ENCODE assay signal across 12 cellular contexts in the genomic region with DNA sequence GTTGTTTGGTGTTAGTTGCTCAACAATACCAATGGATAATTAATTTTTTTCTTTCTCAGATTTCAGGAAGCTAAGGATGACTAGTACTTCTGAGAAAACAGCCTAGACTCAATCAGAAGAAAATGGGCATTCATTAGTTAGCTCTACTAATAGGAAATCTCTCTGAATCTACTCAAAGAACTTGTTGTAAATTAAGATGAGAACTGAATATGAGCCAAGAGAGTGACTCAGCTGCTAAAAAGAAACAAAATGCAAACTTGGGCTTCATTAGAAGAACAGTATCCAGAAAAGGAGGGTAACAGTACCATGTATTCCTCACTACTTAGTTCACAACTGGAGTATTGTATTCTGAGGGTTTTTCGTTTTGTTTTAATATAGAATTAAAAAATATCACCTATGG. TPM values are rescaled to one million over a fixed set of nuclear protein-coding genes. Genes with fewer than 3 reads are reported as not detected.
DNase-seq lines count a peak whose midpoint lies in the region; ATAC-seq, FAIRE-seq and TF ChIP-seq lines count a peak whose summit lies in the region.
"Had no signal": no experiment of that assay in that cellular context is flagged by ENCODE, and none has a peak within 500 bp of the region (broad histone marks: within the 10 kb centered on the region; RNA-seq: fewer than 3 reads in every experiment).

No MANE protein-coding gene starts in this region.

- H3K9me3 ChIP-seq in heart right ventricle (no peaks in the 10 kb centered on the region), suprapubic skin (no peaks in the 10 kb centered on the region), small intestine (ENCODE audit: control insufficient read depth, low read depth) (no peaks in the 10 kb centered on the region)
- H3K9me3 ChIP-seq: spleen had no signal

- no peak for TF ChIP-seq CTCF in heart right ventricle (IDR thresholded peaks at IDR 0.05)
- TF ChIP-seq CTCF in astrocyte of the cerebellum (IDR thresholded peaks at IDR 0.05; ENCODE audit: low read depth, low read length, missing control alignments), result no peak
- TF ChIP-seq CTCF in suprapubic skin (IDR thresholded peaks at IDR 0.05), result no peak

- H3K4me1 ChIP-seq in heart right ventricle, result peaks cover 0 to 97% (median 67%) of the 10 kb centered on the region in 9 donors
- H3K4me1 ChIP-seq in suprapubic skin, result peaks cover 54% of the 10 kb centered on the region
- H3K4me1 ChIP-seq in small intestine (ENCODE audit: control insufficient read depth in 2 of 2, insufficient read depth in 1 of 2, low read depth in 1 of 2, low read length in 1 of 2), result peaks cover 3 to 6% of the 10 kb centered on the region in 2 donors

- in situ Hi-C loops in astrocyte of the cerebellum (cut with HindIII; ENCODE audit: low sequenced_read_pairs), result no loop called here

- H3K27ac ChIP-seq in heart right ventricle (peak overlapping the region in 7 of 10 donors; percentile 3 to 80 (median 28)), suprapubic skin (peak overlapping the region; percentile 25), small intestine (ENCODE audit: low read depth in 1 of 2, low read length in 1 of 2) (no peak overlapping the region)
- H3K27ac ChIP-seq: epithelial cell of prostate, spleen had no signal

- FAIRE-seq in small intestine (lab: Jason Lieb, UNC), result no peak

- H3K36me3 ChIP-seq in heart right ventricle (no peaks in the 10 kb centered on the region), suprapubic skin (no peaks in the 10 kb centered on the region), small intestine (ENCODE audit: control insufficient read depth in 2 of 2, insufficient read depth in 2 of 2, low read length in 2 of 2) (no peaks in the 10 kb centered on the region)
- H3K36me3 ChIP-seq: spleen had no signal

- ATAC-seq in heart right ventricle (peak in 3 of 8 donors; percentile 30 to 41 (median 39)), Right ventricle myocardium superior (ENCODE audit: poor library complexity) (no peak)

- intact Hi-C loops in heart right ventricle (cut with DNase I) (no loop called here), Right ventricle myocardium superior (cut with DNase I) (no loop called here)

- DNase-seq in heart right ventricle, result no peak
- DNase-seq in Right ventricle myocardium superior, result no peak
- DNase-seq in astrocyte of the cerebellum (ENCODE audit: low read depth), result peak; percentile 24
- peak; percentile 72 for DNase-seq in foreskin melanocyte
- DNase-seq in suprapubic skin (ENCODE audit: low spot score in 2 of 2), result no peak
- DNase-seq in NOMO-1 (lab: John Stamatoyannopoulos, UW; ENCODE audit: unreplicated experiment in 2 of 2), result no peak
- no peak for DNase-seq in UCSD-AML1 (lab: John Stamatoyannopoulos, UW; ENCODE audit: unreplicated experiment)
- no peak for DNase-seq in small intestine
- DNase-seq: AML-193, islet precursor cell, spleen had no signal

- H3K4me3 ChIP-seq in heart right ventricle, result no peak overlapping the region
- no peak overlapping the region for H3K4me3 ChIP-seq in astrocyte of the cerebellum (ENCODE audit: low read depth, low read length)
- no peak overlapping the region for H3K4me3 ChIP-seq in suprapubic skin
- H3K4me3 ChIP-seq in small intestine (ENCODE audit: low read depth in 1 of 2, low read length in 2 of 2), result no peak overlapping the region
- H3K4me3 ChIP-seq: spleen had no signal

- TF ChIP-seq POLR2A in suprapubic skin (IDR thresholded peaks at IDR 0.05), result no peak

- H3K27me3 ChIP-seq in heart right ventricle (no peaks in the 10 kb centered on the region), suprapubic skin (no peaks in the 10 kb centered on the region), small intestine (ENCODE audit: control insufficient read depth in 2 of 2, insufficient read depth in 2 of 2, low read length in 2 of 2) (no peaks in the 10 kb centered on the region)
- H3K27me3 ChIP-seq: spleen had no signal

- no peak for TF ChIP-seq EP300 in suprapubic skin (IDR thresholded peaks at IDR 0.05)

- WGBS in heart right ventricle, 2 donors, result 0 to 52% methylated on average over 1 of the region's 1 CpG
- WGBS in suprapubic skin, result 0% methylated on average over 1 of the region's 1 CpG
- WGBS in small intestine, 3 donors, result 5 to 38% (median 7%) methylated on average over 1 of the region's 1 CpG

RNA-seq across cellular contexts. Expression of a gene that starts 12.5 kb away (rescaled TPM):
- total RNA-seq in heart right ventricle (10 to 100 TPM; 34.2 to 50.0 (median 41.6) TPM), Right ventricle myocardium superior (33.1 TPM), suprapubic skin (10 to 100 TPM; 37.0 to 71.0 (median 41.1) TPM)
- polyA plus RNA-seq in heart right ventricle (10 to 100 TPM in 1 of 2 donors, 1 to 10 TPM in 1; 9.6 to 11.1 TPM), small intestine (10 to 100 TPM; 13.9 to 16.2 (median 14.0) TPM)

RNA-seq across cellular contexts. Expression of a gene that starts 58.0 kb away (rescaled TPM):
- 10 to 100 TPM in 4 of 10 donors, 1 to 10 TPM in 6; 5.3 to 16.7 (median 8.6) TPM for total RNA-seq in heart right ventricle
- 1 to 10 TPM in 1 of 2 donors, under 1 TPM in 1; 0.80 to 1.0 TPM for polyA plus RNA-seq in heart right ventricle
- 7.6 TPM for total RNA-seq in Right ventricle myocardium superior
- under 1 TPM; 0.11 to 0.93 (median 0.54) TPM for total RNA-seq in suprapubic skin
- under 1 TPM; under 0.01 to 0.63 (median under 0.01) TPM for polyA plus RNA-seq in small intestine

Comparison
In these comparisons a context has a peak if more than half of its experiments do, and no peak if none do; other contexts are left out.
1. DNase-seq: peak in astrocyte of the cerebellum (single experiment) and foreskin melanocyte (single experiment); none in heart right ventricle (0 of 2), Right ventricle myocardium superior (single experiment), suprapubic skin (0 of 2), NOMO-1 (0 of 2), UCSD-AML1 (single experiment) and small intestine (single experiment).
2. H3K27ac ChIP-seq: peak in heart right ventricle (7 of 10) and suprapubic skin (single experiment); none in small intestine (0 of 2).